8 cellular contexts compared by ENCODE assay signal in genomic region chr17:49414271-49414621, GRCh38. TPM values are rescaled to one million over a fixed set of nuclear protein-coding genes. Genes with fewer than 3 reads are reported as not detected.
DNase-seq lines count a peak whose midpoint lies in the region; ATAC-seq and TF ChIP-seq lines count a peak whose summit lies in the region.

No MANE protein-coding gene starts in this region.

- peaks cover 0 to 6% of the 10 kb centered on the region in 2 donors for H3K27me3 Mint-ChIP-seq in natural killer cell treated with Interleukin-12 subunit alpha and Interleukin-12 subunit beta and Interleukin-15 and Interleukin-18, amount 100 ng/mL, for 72 hours

- H3K4me1 Mint-ChIP-seq in natural killer cell treated with Interleukin-12 subunit alpha and Interleukin-12 subunit beta and Interleukin-15 and Interleukin-18, amount 100 ng/mL, for 72 hours (ENCODE audit: low read depth in 2 of 2) = peaks cover 24 to 29% of the 10 kb centered on the region in 2 donors

- in situ Hi-C loops in GM13976 (cut with MboI; ENCODE audit: low sequenced_read_pairs, unreplicated experiment) = loop anchor here (25.0 kb wide), 1 partner anchor 273 kb away; the partner anchor contains the start of gene SPOP

- ATAC-seq in natural killer cell treated with Interleukin-12 subunit alpha and Interleukin-12 subunit beta and Interleukin-15 and Interleukin-18, amount 100 ng/mL, for 72 hours = no peak
- ATAC-seq in GM21526 (IDR thresholded peaks at IDR 0.05; ENCODE audit: low FRiP score, unreplicated experiment) = no peak

- TF ChIP-seq CTCF in BJ (IDR thresholded peaks at IDR 0.05; ENCODE audit: insufficient read depth, low read depth, low read length) = no peak
- no peak for TF ChIP-seq CTCF in coronary artery (IDR thresholded peaks at IDR 0.05)
- no peak for TF ChIP-seq CTCF in GM13976 (IDR thresholded peaks at IDR 0.05; ENCODE audit: borderline replicate concordance, control extremely low read depth, extremely low read depth, insufficient read depth, missing control alignments)

- CTCF ChIA-PET in BJ (lab: Yijun Ruan, JAX) = interaction anchor here (0.6 to 10.7 kb wide), 8 partner anchors 12 to 187 kb away, joined by 3 to 83 read pairs (median 4); no protein-coding TSS in a partner anchor

- POLR2A ChIA-PET in BJ (lab: Charles Lee) = interaction anchor here (0.8 kb wide), 1 partner anchor 246 kb away, joined by 3 read pairs; no protein-coding TSS in a partner anchor

- H3K4me3 Mint-ChIP-seq in natural killer cell treated with Interleukin-12 subunit alpha and Interleukin-12 subunit beta and Interleukin-15 and Interleukin-18, amount 100 ng/mL, for 72 hours = peak overlapping the region; percentile 99

- H3K4me1 ChIP-seq in HUES6 (ENCODE audit: control insufficient read depth, insufficient read depth, low read length) = peaks cover 4% of the 10 kb centered on the region; the same call in 1 of the 2 replicates

- H3K9ac ChIP-seq in HUES6 (ENCODE audit: low read length) = peak overlapping the region; percentile 83

- H3K9me3 ChIP-seq in HUES6 (ENCODE audit: control insufficient read depth, insufficient read depth, low read depth, low read length) = no peaks in the 10 kb centered on the region

- H3K27me3 ChIP-seq in BJ (ENCODE audit: control insufficient read depth, insufficient read depth, low read length) = no peaks in the 10 kb centered on the region
- no peaks in the 10 kb centered on the region for H3K27me3 ChIP-seq in HUES6 (ENCODE audit: control insufficient read depth, insufficient read depth, low read length)

- H3K9me3 Mint-ChIP-seq in natural killer cell treated with Interleukin-12 subunit alpha and Interleukin-12 subunit beta and Interleukin-15 and Interleukin-18, amount 100 ng/mL, for 72 hours = no peaks in the 10 kb centered on the region

- H3K4me3 ChIP-seq in BJ (ENCODE audit: low read depth, low read length) = peak overlapping the region; percentile 87
- H3K4me3 ChIP-seq in HUES6 (ENCODE audit: low read depth, low read length) = peak overlapping the region; percentile 97
- H3K4me3 ChIP-seq in coronary artery = peak overlapping the region; percentile 82

- peak overlapping the region; percentile 80 to 93 for H3K27ac Mint-ChIP-seq in natural killer cell treated with Interleukin-12 subunit alpha and Interleukin-12 subunit beta and Interleukin-15 and Interleukin-18, amount 100 ng/mL, for 72 hours

- H3K36me3 Mint-ChIP-seq in natural killer cell treated with Interleukin-12 subunit alpha and Interleukin-12 subunit beta and Interleukin-15 and Interleukin-18, amount 100 ng/mL, for 72 hours = peaks cover 21% of the 10 kb centered on the region

- peaks cover 8% of the 10 kb centered on the region for H3K36me3 ChIP-seq in BJ (ENCODE audit: control insufficient read depth, insufficient read depth, low read length)
- peaks cover 37% of the 10 kb centered on the region for H3K36me3 ChIP-seq in HUES6 (ENCODE audit: control insufficient read depth, insufficient read depth, low read length)

- DNase-seq in BJ (ENCODE audit: low read depth) (no peak), coronary artery (ENCODE audit: low spot score) (no peak), GM13976 (ENCODE audit: low spot score) (no peak), cerebellar cortex (ENCODE audit: low spot score) (no peak)
- no peak for DNase-seq in natural killer cell treated with Interleukin-12 subunit alpha and Interleukin-12 subunit beta and Interleukin-15 and Interleukin-18, amount 100 ng/mL, for 72 hours (ENCODE audit: low spot score)
- no peak for DNase-seq in activated effector memory CD4-positive, alpha-beta T cell treated with anti-CD3 and anti-CD28 coated beads, Interleukin-2, amount 50 U/mL, for 16 hours

- H3K27ac ChIP-seq in HUES6 (ENCODE audit: low read depth, low read length) (no peak overlapping the region), coronary artery (peak overlapping the region in 1 of 2 donors; percentile 36)

RNA-seq across cellular contexts. Expression of gene PHB1, which starts 0.4 kb away (rescaled TPM):
- polyA plus RNA-seq in BJ (2011; rRNA removed) = 261 and 369 TPM in 2 replicates
- polyA minus RNA-seq in BJ (2011; rRNA and poly(A)+ RNA removed) = 113 and 202 TPM in 2 replicates
- 100 to 1,000 TPM; 229 to 233 TPM for total RNA-seq in natural killer cell treated with Interleukin-12 subunit alpha and Interleukin-12 subunit beta and Interleukin-15 and Interleukin-18, amount 100 ng/mL, for 72 hours

RNA-seq across cellular contexts. Expression of gene ZNF652, which starts 52.2 kb away (rescaled TPM):
- polyA plus RNA-seq in BJ (2011; rRNA removed) = 5.3 and 7.2 TPM in 2 replicates
- polyA minus RNA-seq in BJ (2011; rRNA and poly(A)+ RNA removed) = 22.0 and 23.1 TPM in 2 replicates
- total RNA-seq in natural killer cell treated with Interleukin-12 subunit alpha and Interleukin-12 subunit beta and Interleukin-15 and Interleukin-18, amount 100 ng/mL, for 72 hours = 10 to 100 TPM; 20.1 to 22.3 TPM
